ENCODE assay signal across 26 cellular contexts in genomic region chr18:26039203-26039602, GRCh38.
"Had no signal": no experiment of that assay in that cellular context is flagged by ENCODE, and none has a peak within 500 bp of the region (broad histone marks: within the 10 kb centered on the region; RNA-seq: fewer than 3 reads in every experiment).

No MANE protein-coding gene starts in this region.

- H3K4me3 Mint-ChIP-seq: immature natural killer cell; memory B cell; natural killer cell treated with Interleukin-12 subunit alpha and Interleukin-12 subunit beta and Interleukin-15 and Interleukin-18, amount 100 ng/mL, for 72 hours; stimulated activated memory B cell treated with anti-CD40 and anti-IgM and Interleukin-4, amounts not matched to agents 10 μg/mL and 1 μg/mL and 100 μg/mL, for 72 hours; stimulated activated naive CD8-positive, alpha-beta T cell treated with anti-CD3 and anti-CD28 coated beads, Interleukin-15, amount 100 ng/mL, for 72 hours; type B pancreatic cell had no signal

- H3K4me2 ChIP-seq: smooth muscle cell had no signal

- H3K27ac ChIP-seq: left ventricle myocardium inferior, ovary, right atrium auricular region, right lobe of liver, tibial nerve, uterus had no signal

- H3K9me3 ChIP-seq: left ventricle myocardium inferior, mucosa of descending colon, ovary, right atrium auricular region, right lobe of liver, tibial nerve, uterus had no signal

- H3K27me3 Mint-ChIP-seq: memory B cell; naive thymus-derived CD4-positive, alpha-beta T cell; natural killer cell treated with Interleukin-12 subunit alpha and Interleukin-12 subunit beta and Interleukin-15 and Interleukin-18, amount 100 ng/mL, for 72 hours; progenitor cell of endocrine pancreas; stimulated activated memory B cell treated with anti-CD40 and anti-IgM and Interleukin-4, amounts not matched to agents 10 μg/mL and 1 μg/mL and 100 μg/mL, for 72 hours; stimulated activated naive CD8-positive, alpha-beta T cell treated with anti-CD3 and anti-CD28 coated beads, Interleukin-15, amount 100 ng/mL, for 72 hours; type B pancreatic cell had no signal

- H3K27me3 ChIP-seq: ovary, right atrium auricular region, right lobe of liver, tibial nerve, uterus had no signal

- H3K27ac Mint-ChIP-seq: stimulated activated memory B cell treated with anti-CD40 and anti-IgM and Interleukin-4, amounts not matched to agents 10 μg/mL and 1 μg/mL and 100 μg/mL, for 72 hours; stimulated activated naive CD8-positive, alpha-beta T cell treated with anti-CD3 and anti-CD28 coated beads, Interleukin-15, amount 100 ng/mL, for 72 hours; type B pancreatic cell had no signal

- H3K36me3 ChIP-seq: ovary, uterus had no signal

- H3K4me1 Mint-ChIP-seq: stimulated activated naive CD8-positive, alpha-beta T cell treated with anti-CD3 and anti-CD28 coated beads, Interleukin-15, amount 100 ng/mL, for 72 hours had no signal

- H3K9me3 Mint-ChIP-seq: immature natural killer cell; memory B cell; naive thymus-derived CD4-positive, alpha-beta T cell; natural killer cell treated with Interleukin-12 subunit alpha and Interleukin-12 subunit beta and Interleukin-15 and Interleukin-18, amount 100 ng/mL, for 72 hours; stimulated activated memory B cell treated with anti-CD40 and anti-IgM and Interleukin-4, amounts not matched to agents 10 μg/mL and 1 μg/mL and 100 μg/mL, for 72 hours; stimulated activated naive CD8-positive, alpha-beta T cell treated with anti-CD3 and anti-CD28 coated beads, Interleukin-15, amount 100 ng/mL, for 72 hours; type B pancreatic cell had no signal

- H3K4me3 ChIP-seq: left ventricle myocardium inferior, lung, mucosa of descending colon, ovary, right atrium auricular region, right lobe of liver, smooth muscle cell, tibial nerve, uterus had no signal

- H3K4me1 ChIP-seq: uterus had no signal

- ATAC-seq: mucosa of descending colon; naive thymus-derived CD4-positive, alpha-beta T cell; natural killer cell treated with Interleukin-12 subunit alpha and Interleukin-12 subunit beta and Interleukin-15 and Interleukin-18, amount 100 ng/mL, for 72 hours; right lobe of liver; stimulated activated memory B cell treated with anti-CD40 and anti-IgM and Interleukin-4, amounts not matched to agents 10 μg/mL and 1 μg/mL and 100 μg/mL, for 72 hours; stimulated activated naive CD8-positive, alpha-beta T cell treated with anti-CD3 and anti-CD28 coated beads, Interleukin-15, amount 100 ng/mL, for 72 hours had no signal

- DNase-seq: hypothalamus; immature natural killer cell; islet precursor cell; left ventricle myocardium inferior; midbrain; mucosa of descending colon; naive thymus-derived CD4-positive, alpha-beta T cell; ovary; right lobe of liver; stimulated activated CD4-positive, alpha-beta T cell treated with anti-CD3 and anti-CD28 coated beads, Interleukin-1b, Interleukin-23, amount 100 ng/mL, for 48 hours; stimulated activated CD4-positive, alpha-beta T cell treated with anti-CD3 and anti-CD28 coated beads, Interleukin-2, amount 100 ng/mL, for 48 hours; stimulated activated CD4-positive, alpha-beta T cell treated with anti-CD3 and anti-CD28 coated beads, Interleukin-4, amount 100 ng/mL, for 4 hours; stimulated activated CD8-positive, alpha-beta memory T cell treated with anti-CD3 and anti-CD28 coated beads, Interleukin-4, amount 100 ng/mL, for 48 hours; stimulated activated naive CD4-positive, alpha-beta T cell treated with Interleukin-2 at 50 U/mL for 16 hours; stimulated activated naive CD8-positive, alpha-beta T cell treated with anti-CD3 and anti-CD28 coated beads, Interleukin-15, amount 100 ng/mL, for 72 hours; substantia nigra; uterus had no signal
